19 cellular contexts compared by ENCODE assay signal in the genomic region with DNA sequence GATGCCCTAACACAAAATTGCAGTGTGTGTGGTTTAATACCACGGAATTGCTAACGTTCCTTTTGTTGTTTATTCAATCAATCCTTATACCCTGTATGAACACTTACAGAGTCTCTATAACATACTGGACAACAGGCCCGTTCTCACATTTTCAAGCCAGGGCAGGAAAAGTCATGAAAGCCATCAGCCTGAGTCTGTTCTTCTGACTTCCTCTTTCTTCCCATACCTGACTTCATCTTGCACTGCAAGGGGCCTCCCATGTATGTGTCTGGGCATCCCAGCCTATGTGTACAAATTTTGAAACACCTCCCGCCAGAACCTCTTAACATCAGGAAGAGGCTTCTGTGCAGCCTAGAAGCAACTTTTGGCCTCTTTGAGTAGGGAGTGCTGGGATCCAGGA. TPM values are rescaled to one million over a fixed set of nuclear protein-coding genes. Genes with fewer than 3 reads are reported as not detected.
DNase-seq lines count a peak whose midpoint lies in the region; ATAC-seq, FAIRE-seq and TF ChIP-seq lines count a peak whose summit lies in the region.
"Had no signal": no experiment of that assay in that cellular context is flagged by ENCODE, and none has a peak within 500 bp of the region (broad histone marks: within the 10 kb centered on the region; RNA-seq: fewer than 3 reads in every experiment).

No MANE protein-coding gene starts in this region.

- H3K36me3 ChIP-seq in kidney (ENCODE audit: control insufficient read depth in 1 of 2, insufficient read depth in 2 of 2, low read length in 2 of 2), result no peaks in the 10 kb centered on the region
- no peaks in the 10 kb centered on the region for H3K36me3 ChIP-seq in neuronal stem cell (replicated peaks in 1 of 2; ENCODE audit: control insufficient read depth in 2 of 2, insufficient read depth in 2 of 2, low read length in 2 of 2)
- H3K36me3 ChIP-seq in body of pancreas (replicated peaks in 1 of 2; ENCODE audit: insufficient read depth in 1 of 2, low read depth in 2 of 2), result no peaks in the 10 kb centered on the region
- H3K36me3 ChIP-seq: BE2C had no signal

- WGBS in neuronal stem cell (ENCODE audit: extremely low coverage in 2 of 2, insufficient read length in 2 of 2, insufficient replicate concordance in 1 of 2), 2 donors, result no CpG with 5 or more reads among the region's 4 CpGs
- 92% methylated on average over 4 of the region's 4 CpGs for WGBS in body of pancreas, 2 donors

- TF ChIP-seq POLR2A in GM12892 (IDR thresholded peaks at IDR 0.05; ENCODE audit: low read depth, low read length) (no peak), body of pancreas (IDR thresholded peaks at IDR 0.05) (no peak)

- DNase-seq in GM12892 (ENCODE audit: insufficient read length) (no peak), KBM-7 (peak; percentile 31), kidney (no peak), neuronal stem cell (ENCODE audit: low spot score) (no peak), amygdala (lab: John Stamatoyannopoulos, UW) (no peak), body of pancreas (no peak), osteocyte (ENCODE audit: extremely low spot score, unreplicated experiment) (no peak)
- DNase-seq: C1 segment of cervical spinal cord; CD4-positive, CD25-positive, alpha-beta regulatory T cell; CD8-positive, alpha-beta memory T cell; COR-L47; DMS 273 treated with DMSO at 0.1 percent for 48 hours; DND-41; EL; HCEC 1CT; HFFc6 had no signal

- H2BK15ac ChIP-seq in neuronal stem cell (ENCODE audit: low read length), result no peak overlapping the region

- H3K18ac ChIP-seq in neuronal stem cell (ENCODE audit: low read length), result peak overlapping the region; percentile 52

- intact Hi-C loops in kidney (cut with DNase I), result no loop called here
- intact Hi-C loops in body of pancreas (cut with DNase I), result no loop called here

- no peak overlapping the region for H2BK5ac ChIP-seq in neuronal stem cell (ENCODE audit: low read length)

- no peak overlapping the region for H3K27ac Mint-ChIP-seq in osteocyte (ENCODE audit: unreplicated experiment)
- H3K27ac Mint-ChIP-seq: CD4-positive, CD25-positive, alpha-beta regulatory T cell; CD8-positive, alpha-beta memory T cell; GM23338; HFFc6 had no signal

- peaks cover 6% of the 10 kb centered on the region in 2 donors for H3K4me1 ChIP-seq in kidney (ENCODE audit: control insufficient read depth in 1 of 2, insufficient read depth in 1 of 2, low read depth in 1 of 2, low read length in 2 of 2)
- peaks cover 0 to 6% of the 10 kb centered on the region in 2 donors for H3K4me1 ChIP-seq in neuronal stem cell (ENCODE audit: control insufficient read depth in 2 of 2, insufficient read depth in 1 of 2, low read depth in 1 of 2, low read length in 2 of 2)
- H3K4me1 ChIP-seq in body of pancreas, result peaks cover 26% of the 10 kb centered on the region

- H3K9me3 Mint-ChIP-seq in osteocyte (ENCODE audit: unreplicated experiment), result no peaks in the 10 kb centered on the region
- H3K9me3 Mint-ChIP-seq: CD8-positive, alpha-beta memory T cell had no signal

- H3K4me2 ChIP-seq in neuronal stem cell (ENCODE audit: insufficient read depth, low read length, poor library complexity, severe bottlenecking), result no peak overlapping the region
- H3K4me2 ChIP-seq: GM23338 had no signal

- H4K8ac ChIP-seq in neuronal stem cell (ENCODE audit: low read depth, low read length), result no peak overlapping the region

- no peak overlapping the region for H2AK5ac ChIP-seq in neuronal stem cell (ENCODE audit: low read depth, low read length)

- no peaks in the 10 kb centered on the region for H3K36me3 Mint-ChIP-seq in osteocyte (ENCODE audit: unreplicated experiment)
- H3K36me3 Mint-ChIP-seq: CD4-positive, CD25-positive, alpha-beta regulatory T cell; CD8-positive, alpha-beta memory T cell had no signal

- H2BK12ac ChIP-seq in neuronal stem cell (ENCODE audit: low read length), result no peak overlapping the region

- H3K9me3 ChIP-seq in kidney (ENCODE audit: control insufficient read depth in 1 of 2, low read length in 2 of 2) (no peaks in the 10 kb centered on the region), neuronal stem cell (replicated peaks in 1 of 2; ENCODE audit: control insufficient read depth in 2 of 2, insufficient read depth in 1 of 2, low read depth in 1 of 2, low read length in 2 of 2) (no peaks in the 10 kb centered on the region), body of pancreas (no peaks in the 10 kb centered on the region)
- H3K9me3 ChIP-seq: BE2C had no signal

- H2BK120ac ChIP-seq in neuronal stem cell (ENCODE audit: low read depth, low read length), result no peak overlapping the region

- ATAC-seq in body of pancreas, result no peak
- ATAC-seq: GM23338 had no signal

- H2AFZ ChIP-seq in neuronal stem cell (ENCODE audit: low read length), result no peak overlapping the region
- H2AFZ ChIP-seq: GM23338 had no signal

- no peak overlapping the region for H3K4ac ChIP-seq in neuronal stem cell (ENCODE audit: low read length)

- H4K91ac ChIP-seq in neuronal stem cell (ENCODE audit: low read depth, low read length, poor library complexity), result no peak overlapping the region

- peaks cover 11% of the 10 kb centered on the region for H3K27me3 Mint-ChIP-seq in osteocyte (ENCODE audit: unreplicated experiment)

- H3K27ac ChIP-seq in kidney (ENCODE audit: low read depth in 2 of 2, low read length in 2 of 2) (peak overlapping the region; percentile 30 to 40), neuronal stem cell (replicated peaks; ENCODE audit: low read length) (no peak overlapping the region), body of pancreas (no peak overlapping the region)

- H3K4me3 Mint-ChIP-seq in osteocyte (ENCODE audit: unreplicated experiment), result no peak overlapping the region
- H3K4me3 Mint-ChIP-seq: CD4-positive, CD25-positive, alpha-beta regulatory T cell; CD8-positive, alpha-beta memory T cell; GM23338; HFFc6 had no signal

- in situ Hi-C loops in KBM-7 (cut with MboI; ENCODE audit: low pct_unique_long_range_greater_than_20kb, low sequenced_read_pairs), result no loop called here

- no peaks in the 10 kb centered on the region for H3K79me1 ChIP-seq in neuronal stem cell (ENCODE audit: low read depth, low read length)

- no peak overlapping the region for H3K23ac ChIP-seq in neuronal stem cell (ENCODE audit: low read depth, low read length, poor library complexity)

- H3K4me3 ChIP-seq in kidney (ENCODE audit: low read length in 2 of 2), result no peak overlapping the region
- no peak overlapping the region for H3K4me3 ChIP-seq in neuronal stem cell (ENCODE audit: low read length in 2 of 2)
- H3K4me3 ChIP-seq in body of pancreas, result no peak overlapping the region
- H3K4me3 ChIP-seq: GM23338 had no signal

- H3K27me3 ChIP-seq in neuronal stem cell (ENCODE audit: control insufficient read depth in 3 of 3, insufficient read depth in 3 of 3, low read depth in 1 of 3, low read length in 3 of 3) (peaks cover 3 to 40% (median 21%) of the 10 kb centered on the region in 3 experiments), body of pancreas (peaks cover 0 to 16% of the 10 kb centered on the region in 2 donors)
- H3K27me3 ChIP-seq: BE2C had no signal

- peak; percentile 68 for FAIRE-seq in GM12892 (lab: Jason Lieb, UNC)
- FAIRE-seq in kidney (lab: Jason Lieb, UNC), result no peak
- FAIRE-seq: H54 had no signal

- TF ChIP-seq CTCF in kidney (IDR thresholded peaks at IDR 0.05; ENCODE audit: borderline replicate concordance, extremely low read depth, insufficient read depth) (no peak), body of pancreas (IDR thresholded peaks at IDR 0.05) (no peak), osteocyte (IDR thresholded peaks at IDR 0.05) (no peak)

- H3K9ac ChIP-seq in kidney (ENCODE audit: low read length in 2 of 2) (no peak overlapping the region), neuronal stem cell (ENCODE audit: low read depth, low read length, poor library complexity) (no peak overlapping the region)

- H3K4me1 Mint-ChIP-seq in osteocyte (ENCODE audit: unreplicated experiment), result peaks cover 28% of the 10 kb centered on the region

- no peak overlapping the region for H3K14ac ChIP-seq in neuronal stem cell (ENCODE audit: low read length)

RNA-seq across cellular contexts. Expression of a gene that starts 4.9 kb away (rescaled TPM):
- polyA plus RNA-seq in GM12892 (2012; ENCODE audit: missing spikeins), result 4.2 TPM
- 31.7 TPM for total RNA-seq in kidney
- polyA plus RNA-seq in kidney (ENCODE audit: insufficient read depth, low read depth, low replicate concordance), result 20.3 TPM
- 0.07 TPM for polyA plus RNA-seq in neuronal stem cell (2013, experiment 1 of 2)
- 0.12 TPM for polyA plus RNA-seq in neuronal stem cell (2013, experiment 2 of 2)
- 1 to 10 TPM in 1 of 2 donors, not detected in 1; 1.0 TPM for total RNA-seq in body of pancreas
- total RNA-seq in osteocyte, result 3.9 and 4.9 TPM in 2 replicates
- total RNA-seq: CD4-positive, CD25-positive, alpha-beta regulatory T cell; HFFc6 had no signal
- polyA plus RNA-seq: CD4-positive, CD25-positive, alpha-beta regulatory T cell; CD8-positive, alpha-beta memory T cell had no signal

Comparison
In these comparisons a context has a peak if more than half of its experiments do, and no peak if none do; other contexts are left out.
1. H3K27ac ChIP-seq: peak in kidney (2 of 2); none in neuronal stem cell (single experiment) and body of pancreas (0 of 4).